In genomic region chr22:26589367-26589844, GRCh38 we compare ENCODE assay signal across 1 cellular context.
A peak's percentile ranks its signal among the peaks of the same experiment; 100 is the strongest.
TF ChIP-seq lines count a peak whose summit lies in the region.

No MANE protein-coding gene starts in this region.

TF ChIP-seq in HepG2, 621 proteins besides CTCF, POLR2A, EP300 and RAD21 (continued from another document and continues in another):
- TF ChIP-seq MYNN (CRISPR knock-in tag; IDR thresholded peaks at IDR 0.05; ENCODE audit: low read depth) (no peak), CENPX (CRISPR knock-in tag; IDR thresholded peaks at IDR 0.05) (no peak), STAT5B (CRISPR knock-in tag; IDR thresholded peaks at IDR 0.05) (no peak), HIVEP1 (CRISPR knock-in tag; IDR thresholded peaks at IDR 0.05) (no peak), SKI (IDR thresholded peaks at IDR 0.05; ENCODE audit: partially characterized antibody) (no peak), KDM6A (CRISPR knock-in tag; IDR thresholded peaks at IDR 0.05; ENCODE audit: low read depth) (no peak), ZNF234 (CRISPR knock-in tag; conservative IDR thresholded peaks at IDR 0.05) (0 out of 2 replicates have a peak, but pooled peaks have one; percentile 61), SOX13 (IDR thresholded peaks at IDR 0.05) (no peak), SOX13 (CRISPR knock-in tag; conservative IDR thresholded peaks at IDR 0.05 in 1 of 2, IDR thresholded peaks at IDR 0.05 in 1 of 2) (no peak), XRCC5 (optimal IDR thresholded peaks at IDR 0.05; ENCODE audit: low read length) (no peak), RELA (CRISPR knock-in tag; IDR thresholded peaks at IDR 0.05) (no peak), MXI1 (IDR thresholded peaks at IDR 0.05; ENCODE audit: borderline replicate concordance, low read depth, low read length) (no peak), RFXAP (CRISPR knock-in tag; IDR thresholded peaks at IDR 0.05; ENCODE audit: borderline replicate concordance) (peak; percentile 13; the same call in 1 of the 2 replicates), ZNF883 (CRISPR knock-in tag; IDR thresholded peaks at IDR 0.05; ENCODE audit: not compliant biosample characterization) (peak; percentile 22), ZNF75D (CRISPR knock-in tag; IDR thresholded peaks at IDR 0.05; ENCODE audit: borderline replicate concordance) (no peak), GATAD2A (CRISPR knock-in tag; IDR thresholded peaks at IDR 0.05) (no peak), MAFG (CRISPR knock-in tag; IDR thresholded peaks at IDR 0.05) (no peak), GMEB1 (CRISPR knock-in tag; IDR thresholded peaks at IDR 0.05; ENCODE audit: borderline replicate concordance) (no peak), ZNF770 (CRISPR knock-in tag; IDR thresholded peaks at IDR 0.05) (no peak), ZNF547 (CRISPR knock-in tag; IDR thresholded peaks at IDR 0.05) (no peak), ISX (CRISPR knock-in tag; conservative IDR thresholded peaks at IDR 0.05) (no peak), ZNF576 (CRISPR knock-in tag; IDR thresholded peaks at IDR 0.05) (no peak), ELF1 (CRISPR knock-in tag; IDR thresholded peaks at IDR 0.05) (no peak), ZNF629 (CRISPR knock-in tag; conservative IDR thresholded peaks at IDR 0.05) (no peak), TOPORS (CRISPR knock-in tag; IDR thresholded peaks at IDR 0.05) (no peak), ZNF282 (IDR thresholded peaks at IDR 0.05; ENCODE audit: partially characterized antibody) (no peak), ZNF777 (CRISPR knock-in tag; IDR thresholded peaks at IDR 0.05) (no peak), SIX1 (CRISPR knock-in tag; IDR thresholded peaks at IDR 0.05; ENCODE audit: borderline replicate concordance) (no peak), ZBTB1 (CRISPR knock-in tag; IDR thresholded peaks at IDR 0.05; ENCODE audit: borderline replicate concordance) (no peak), ZBTB44 (CRISPR knock-in tag; IDR thresholded peaks at IDR 0.05) (no peak), ZNF562 (CRISPR knock-in tag; IDR thresholded peaks at IDR 0.05; ENCODE audit: borderline replicate concordance) (no peak), HINFP (CRISPR knock-in tag; IDR thresholded peaks at IDR 0.05; ENCODE audit: low read depth) (no peak), ZNF567 (CRISPR knock-in tag; IDR thresholded peaks at IDR 0.05; ENCODE audit: borderline replicate concordance) (no peak), THAP11 (CRISPR knock-in tag; IDR thresholded peaks at IDR 0.05) (no peak), ZFP91 (CRISPR knock-in tag; IDR thresholded peaks at IDR 0.05; ENCODE audit: borderline replicate concordance) (no peak; the same call in 1 of the 2 replicates), ZNF343 (CRISPR knock-in tag; IDR thresholded peaks at IDR 0.05) (no peak)
- TF ChIP-seq, protein P1, sequence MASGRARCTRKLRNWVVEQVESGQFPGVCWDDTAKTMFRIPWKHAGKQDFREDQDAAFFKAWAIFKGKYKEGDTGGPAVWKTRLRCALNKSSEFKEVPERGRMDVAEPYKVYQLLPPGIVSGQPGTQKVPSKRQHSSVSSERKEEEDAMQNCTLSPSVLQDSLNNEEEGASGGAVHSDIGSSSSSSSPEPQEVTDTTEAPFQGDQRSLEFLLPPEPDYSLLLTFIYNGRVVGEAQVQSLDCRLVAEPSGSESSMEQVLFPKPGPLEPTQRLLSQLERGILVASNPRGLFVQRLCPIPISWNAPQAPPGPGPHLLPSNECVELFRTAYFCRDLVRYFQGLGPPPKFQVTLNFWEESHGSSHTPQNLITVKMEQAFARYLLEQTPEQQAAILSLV (CRISPR knock-in tag; IDR thresholded peaks at IDR 0.05; ENCODE audit: borderline replicate concordance) = no peak; the same call in 1 of the 2 replicates
- TF ChIP-seq, protein P2, sequence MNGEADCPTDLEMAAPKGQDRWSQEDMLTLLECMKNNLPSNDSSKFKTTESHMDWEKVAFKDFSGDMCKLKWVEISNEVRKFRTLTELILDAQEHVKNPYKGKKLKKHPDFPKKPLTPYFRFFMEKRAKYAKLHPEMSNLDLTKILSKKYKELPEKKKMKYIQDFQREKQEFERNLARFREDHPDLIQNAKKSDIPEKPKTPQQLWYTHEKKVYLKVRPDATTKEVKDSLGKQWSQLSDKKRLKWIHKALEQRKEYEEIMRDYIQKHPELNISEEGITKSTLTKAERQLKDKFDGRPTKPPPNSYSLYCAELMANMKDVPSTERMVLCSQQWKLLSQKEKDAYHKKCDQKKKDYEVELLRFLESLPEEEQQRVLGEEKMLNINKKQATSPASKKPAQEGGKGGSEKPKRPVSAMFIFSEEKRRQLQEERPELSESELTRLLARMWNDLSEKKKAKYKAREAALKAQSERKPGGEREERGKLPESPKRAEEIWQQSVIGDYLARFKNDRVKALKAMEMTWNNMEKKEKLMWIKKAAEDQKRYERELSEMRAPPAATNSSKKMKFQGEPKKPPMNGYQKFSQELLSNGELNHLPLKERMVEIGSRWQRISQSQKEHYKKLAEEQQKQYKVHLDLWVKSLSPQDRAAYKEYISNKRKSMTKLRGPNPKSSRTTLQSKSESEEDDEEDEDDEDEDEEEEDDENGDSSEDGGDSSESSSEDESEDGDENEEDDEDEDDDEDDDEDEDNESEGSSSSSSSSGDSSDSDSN (CRISPR knock-in tag; IDR thresholded peaks at IDR 0.05) = 0 out of 2 replicates have a peak, but pooled peaks have one; percentile 40
- TF ChIP-seq, protein P3, sequence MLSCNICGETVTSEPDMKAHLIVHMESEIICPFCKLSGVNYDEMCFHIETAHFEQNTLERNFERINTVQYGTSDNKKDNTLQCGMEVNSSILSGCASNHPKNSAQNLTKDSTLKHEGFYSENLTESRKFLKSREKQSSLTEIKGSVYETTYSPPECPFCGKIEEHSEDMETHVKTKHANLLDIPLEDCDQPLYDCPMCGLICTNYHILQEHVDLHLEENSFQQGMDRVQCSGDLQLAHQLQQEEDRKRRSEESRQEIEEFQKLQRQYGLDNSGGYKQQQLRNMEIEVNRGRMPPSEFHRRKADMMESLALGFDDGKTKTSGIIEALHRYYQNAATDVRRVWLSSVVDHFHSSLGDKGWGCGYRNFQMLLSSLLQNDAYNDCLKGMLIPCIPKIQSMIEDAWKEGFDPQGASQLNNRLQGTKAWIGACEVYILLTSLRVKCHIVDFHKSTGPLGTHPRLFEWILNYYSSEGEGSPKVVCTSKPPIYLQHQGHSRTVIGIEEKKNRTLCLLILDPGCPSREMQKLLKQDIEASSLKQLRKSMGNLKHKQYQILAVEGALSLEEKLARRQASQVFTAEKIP (CRISPR knock-in tag; IDR thresholded peaks at IDR 0.05; ENCODE audit: borderline replicate concordance) = no peak
- TF ChIP-seq, protein P4, sequence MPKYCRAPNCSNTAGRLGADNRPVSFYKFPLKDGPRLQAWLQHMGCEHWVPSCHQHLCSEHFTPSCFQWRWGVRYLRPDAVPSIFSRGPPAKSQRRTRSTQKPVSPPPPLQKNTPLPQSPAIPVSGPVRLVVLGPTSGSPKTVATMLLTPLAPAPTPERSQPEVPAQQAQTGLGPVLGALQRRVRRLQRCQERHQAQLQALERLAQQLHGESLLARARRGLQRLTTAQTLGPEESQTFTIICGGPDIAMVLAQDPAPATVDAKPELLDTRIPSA (CRISPR knock-in tag; IDR thresholded peaks at IDR 0.05; ENCODE audit: borderline replicate concordance) = no peak
